Comparison of ENCODE assay signal across 24 cellular contexts in the genomic region with DNA sequence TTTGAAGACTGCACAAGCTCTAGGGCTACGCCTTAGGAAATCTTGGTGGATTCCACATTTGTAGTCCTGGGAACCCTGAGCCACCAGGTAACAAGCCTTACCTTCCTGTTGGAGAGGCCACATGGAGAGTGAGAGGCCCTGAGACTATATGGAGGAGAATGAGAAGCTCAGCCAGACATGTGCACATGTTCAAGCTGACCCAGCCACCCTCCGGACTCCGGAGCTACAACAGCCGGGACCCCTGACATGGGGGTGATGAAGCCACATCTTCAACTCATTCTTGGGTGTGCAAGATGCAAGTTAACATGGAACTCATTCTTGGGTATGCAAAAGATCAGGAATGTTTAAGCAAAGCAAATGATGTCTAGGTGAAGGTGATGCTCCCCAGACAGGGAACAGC.
"Had no signal": no experiment of that assay in that cellular context is flagged by ENCODE, and none has a peak within 500 bp of the region (broad histone marks: within the 10 kb centered on the region; RNA-seq: fewer than 3 reads in every experiment).

No MANE protein-coding gene starts in this region.

- H3K27me3 ChIP-seq: colonic mucosa, heart right ventricle, neural progenitor cell, ovary, right atrium auricular region, suprapubic skin, tibial nerve had no signal

- H3K9ac ChIP-seq: neural progenitor cell had no signal

- H3K4me2 ChIP-seq: neural progenitor cell had no signal

- H3K36me3 ChIP-seq: colonic mucosa, heart right ventricle, lower lobe of right lung, neural progenitor cell, ovary, prostate gland, right atrium auricular region, suprapubic skin had no signal

- H2AFZ ChIP-seq: neural progenitor cell had no signal

- DNase-seq: activated CD8-positive, alpha-beta memory T cell treated with anti-CD3 and anti-CD28 coated beads, Interleukin-2, amount 50 U/mL, for 48 hours; activated naive CD4-positive, alpha-beta T cell; activated T-cell treated with anti-CD3 and anti-CD28 coated beads, Interleukin-2, amount 50 U/mL, for 4 hours; amniotic stem cell; colonic mucosa; endodermal cell; heart right ventricle; left colon; lower lobe of right lung; naive thymus-derived CD4-positive, alpha-beta T cell; ovary; stimulated activated CD4-positive, alpha-beta T cell treated with anti-CD3 and anti-CD28 coated beads, Interleukin-4, amount 100 ng/mL, for 4 hours; stimulated activated naive CD8-positive, alpha-beta T cell treated with anti-CD3 and anti-CD28 coated beads, Interleukin-15, amount 100 ng/mL, for 72 hours had no signal

- H3K36me3 Mint-ChIP-seq: activated naive CD8-positive, alpha-beta T cell; neural progenitor cell had no signal

- H3K4me3 ChIP-seq: colonic mucosa, heart right ventricle, lower lobe of right lung, neural progenitor cell, ovary, prostate gland, right atrium auricular region, SK-N-MC, suprapubic skin, tibial nerve had no signal

- H3K4me1 ChIP-seq: colonic mucosa, neural progenitor cell, prostate gland, tibial nerve had no signal

- H3K27me3 Mint-ChIP-seq: activated naive CD8-positive, alpha-beta T cell; stimulated activated naive CD8-positive, alpha-beta T cell treated with anti-CD3 and anti-CD28 coated beads, Interleukin-15, amount 100 ng/mL, for 72 hours had no signal

- FAIRE-seq: bronchial epithelial cell, TTC549 had no signal

- H3K27ac ChIP-seq: colonic mucosa, epithelial cell of prostate, heart right ventricle, lower lobe of right lung, neural progenitor cell, ovary, prostate gland, right atrium auricular region, SK-N-MC, suprapubic skin, tibial nerve had no signal

- H3K9me3 Mint-ChIP-seq: activated T-cell treated with anti-CD3 and anti-CD28 coated beads, Interleukin-2, amount 50 U/mL, for 4 hours; activated T-helper 2 cell treated with anti-CD3 and anti-CD28 coated beads, Interferon-gamma antibody, Interleukin-2, Interleukin-4, amounts not matched to agents 10 μg/mL and 5 μg/mL and 100 μg/mL, durations not matched to agents 14 hours and 24 hours and 36 hours; endodermal cell; naive thymus-derived CD4-positive, alpha-beta T cell; neural progenitor cell; stimulated activated naive CD8-positive, alpha-beta T cell treated with anti-CD3 and anti-CD28 coated beads, Interleukin-15, amount 100 ng/mL, for 72 hours had no signal

- H3K4me1 Mint-ChIP-seq: endodermal cell had no signal

- H3K27ac Mint-ChIP-seq: activated naive CD8-positive, alpha-beta T cell; activated T-helper 2 cell treated with anti-CD3 and anti-CD28 coated beads, Interferon-gamma antibody, Interleukin-2, Interleukin-4, amounts not matched to agents 10 μg/mL and 5 μg/mL and 100 μg/mL, durations not matched to agents 14 hours and 24 hours and 36 hours; endodermal cell; naive thymus-derived CD4-positive, alpha-beta T cell; neural progenitor cell; stimulated activated naive CD8-positive, alpha-beta T cell treated with anti-CD3 and anti-CD28 coated beads, Interleukin-15, amount 100 ng/mL, for 72 hours had no signal

- H3K4me3 Mint-ChIP-seq: activated naive CD8-positive, alpha-beta T cell; activated T-cell treated with anti-CD3 and anti-CD28 coated beads, Interleukin-2, amount 50 U/mL, for 4 hours; endodermal cell; naive thymus-derived CD4-positive, alpha-beta T cell; neural progenitor cell; stimulated activated naive CD8-positive, alpha-beta T cell treated with anti-CD3 and anti-CD28 coated beads, Interleukin-15, amount 100 ng/mL, for 72 hours had no signal

- H3K9me3 ChIP-seq: colonic mucosa, heart right ventricle, lower lobe of right lung, ovary, prostate gland, right atrium auricular region, suprapubic skin, tibial nerve had no signal
